Comparison of ENCODE assay signal across 2 cellular contexts in genomic region chr6:87276624-87277023, GRCh38.
TF ChIP-seq lines count a peak whose summit lies in the region.

No MANE protein-coding gene starts in this region.

TF ChIP-seq in HepG2, 621 proteins besides CTCF, POLR2A, EP300 and RAD21:
- TF ChIP-seq SP1 (IDR thresholded peaks at IDR 0.05): no peak
- no peak for TF ChIP-seq SP1 (CRISPR knock-in tag; IDR thresholded peaks at IDR 0.05)
- peak; percentile 72 to 81 for TF ChIP-seq MAFK (conservative IDR thresholded peaks at IDR 0.05 in 1 of 2, IDR thresholded peaks at IDR 0.05 in 1 of 2; ENCODE audit: low read length in 2 of 2)
- TF ChIP-seq RFX5 (IDR thresholded peaks at IDR 0.05; ENCODE audit: low read depth, low read length): no peak
- peak; percentile 73 for TF ChIP-seq MAFF (IDR thresholded peaks at IDR 0.05; ENCODE audit: low read depth, low read length)
- no peak for TF ChIP-seq TFE3 (CRISPR knock-in tag; IDR thresholded peaks at IDR 0.05)
- TF ChIP-seq WIZ (CRISPR knock-in tag; IDR thresholded peaks at IDR 0.05): no peak

TF ChIP-seq in neural cell, 6 proteins besides CTCF, POLR2A, EP300 and RAD21:
- no peak for TF ChIP-seq EZH2 (IDR thresholded peaks at IDR 0.05; ENCODE audit: borderline replicate concordance, insufficient read depth, low read length, poor library complexity, severe bottlenecking)
- TF ChIP-seq MXI1 (conservative IDR thresholded peaks at IDR 0.05; ENCODE audit: poor library complexity, severe bottlenecking): peak; percentile 9
